Comparison of ENCODE assay signal across 20 cellular contexts in genomic region chr1:9343269-9343668, GRCh38. TPM values are rescaled to one million over a fixed set of nuclear protein-coding genes. Genes with fewer than 3 reads are reported as not detected.
DNase-seq lines count a peak whose midpoint lies in the region; ATAC-seq, FAIRE-seq and TF ChIP-seq lines count a peak whose summit lies in the region.
"Had no signal": no experiment of that assay in that cellular context is flagged by ENCODE, and none has a peak within 500 bp of the region (broad histone marks: within the 10 kb centered on the region; RNA-seq: fewer than 3 reads in every experiment).

No MANE protein-coding gene starts in this region.

- no peak for TF ChIP-seq POLR2A in K562 (conservative IDR thresholded peaks at IDR 0.05)

- peaks cover 8% of the 10 kb centered on the region for H3K27me3 Mint-ChIP-seq in glutamatergic neuron (ENCODE audit: unreplicated experiment)
- H3K27me3 Mint-ChIP-seq in progenitor cell of endocrine pancreas, result no peaks in the 10 kb centered on the region
- H3K27me3 Mint-ChIP-seq: CD4-positive, CD25-positive, alpha-beta regulatory T cell had no signal

- H3K4me3 ChIP-seq in HEK293 (ENCODE audit: low read depth, low read length), result no peak overlapping the region
- no peak overlapping the region for H3K4me3 ChIP-seq in K562
- H3K4me3 ChIP-seq in mucosa of descending colon, result no peak overlapping the region
- H3K4me3 ChIP-seq: GM23248 had no signal

- no peak for ATAC-seq in K562
- no peak for ATAC-seq in mucosa of descending colon
- ATAC-seq: CD8-positive, alpha-beta T cell had no signal

- intact Hi-C loops in K562 (cut with micrococcal nuclease) (no loop called here), mucosa of descending colon (cut with DNase I, micrococcal nuclease) (no loop called here), posterior vena cava (cut with DNase I) (no loop called here)

- H3K27me3 ChIP-seq in K562 (ENCODE audit: control insufficient read depth in 2 of 2, insufficient read depth in 2 of 2, low read length in 2 of 2), result peaks cover 78 to 98% of the 10 kb centered on the region in 2 experiments

- POLR2A ChIA-PET in HEK293 (lab: Yijun Ruan, JAX) (no interaction called here), K562 (lab: Yijun Ruan, JAX) (no interaction called here)

- H3K9me3 Mint-ChIP-seq in glutamatergic neuron (ENCODE audit: unreplicated experiment) (peaks cover 19% of the 10 kb centered on the region), progenitor cell of endocrine pancreas (ENCODE audit: low read depth) (peaks cover 4% of the 10 kb centered on the region)

- no peak overlapping the region for H3K9ac ChIP-seq in K562 (ENCODE audit: insufficient read depth in 1 of 2, low read depth in 2 of 2, low read length in 2 of 2)
- H3K9ac ChIP-seq: GM23248 had no signal

- BruUV-seq in K562 (replicated peaks; lab: Mats Ljungman, UMichigan), result no TSS peak

- H3K36me3 Mint-ChIP-seq in glutamatergic neuron (ENCODE audit: unreplicated experiment) (peaks cover 6% of the 10 kb centered on the region), progenitor cell of endocrine pancreas (ENCODE audit: insufficient read depth) (peaks cover 5% of the 10 kb centered on the region)
- H3K36me3 Mint-ChIP-seq: CD8-positive, alpha-beta T cell had no signal

- H3K4me1 ChIP-seq in HEK293 (ENCODE audit: control insufficient read depth, insufficient read depth, low read length) (no peaks in the 10 kb centered on the region), K562 (replicated peaks in 1 of 2; ENCODE audit: control insufficient read depth in 2 of 2, insufficient read depth in 2 of 2, low read length in 2 of 2) (peaks cover 0 to 4% of the 10 kb centered on the region in 2 experiments; a peak in 1 of 5 replicates), mucosa of descending colon (ENCODE audit: low read depth) (peaks cover 8% of the 10 kb centered on the region)
- H3K4me1 ChIP-seq: Caco-2 had no signal

- H3K9me3 ChIP-seq in HEK293 (ENCODE audit: control insufficient read depth, insufficient read depth, low read depth, low read length) (no peaks in the 10 kb centered on the region), K562 (replicated peaks; ENCODE audit: control insufficient read depth, insufficient read depth, low read depth, low read length) (no peaks in the 10 kb centered on the region), mucosa of descending colon (no peaks in the 10 kb centered on the region)
- H3K9me3 ChIP-seq: Caco-2 had no signal

- 22% methylated on average over 6 of the region's 6 CpGs for WGBS in K562 (ENCODE audit: insufficient coverage, low coverage, missing lambda C conversion rate)

- TF ChIP-seq EP300 in K562 (IDR thresholded peaks at IDR 0.05; ENCODE audit: low read length), result no peak

- H3K27ac Mint-ChIP-seq in glutamatergic neuron (ENCODE audit: unreplicated experiment) (peak overlapping the region; percentile 33), progenitor cell of endocrine pancreas (peak overlapping the region; percentile 59)
- H3K27ac Mint-ChIP-seq: CD8-positive, alpha-beta T cell had no signal

- peaks cover 25% of the 10 kb centered on the region for H4K20me1 ChIP-seq in K562 (replicated peaks; ENCODE audit: control insufficient read depth, insufficient read depth, low read length)

- H2AFZ ChIP-seq in K562 (ENCODE audit: low read depth, low read length), result no peak overlapping the region
- H2AFZ ChIP-seq: GM23248 had no signal

- DNase-seq in K562 (ENCODE audit: extremely low read depth in 1 of 4, low spot score in 3 of 4), result no peak
- DNase-seq in glutamatergic neuron, result no peak
- DNase-seq in progenitor cell of endocrine pancreas (ENCODE audit: low spot score, unreplicated experiment), result no peak
- DNase-seq in pons (ENCODE audit: low spot score), result no peak
- no peak for DNase-seq in mucosa of descending colon
- no peak for DNase-seq in posterior vena cava (ENCODE audit: low spot score)
- no peak for DNase-seq in RPMI8226
- DNase-seq: Caco-2; CD4-positive, CD25-positive, alpha-beta regulatory T cell; CD8-positive, alpha-beta T cell; DMS153; DND-41; GM23248; H7; HCEC 1CT had no signal

- H3K4me1 Mint-ChIP-seq in glutamatergic neuron (ENCODE audit: low read depth, unreplicated experiment) (peaks cover 39% of the 10 kb centered on the region), progenitor cell of endocrine pancreas (ENCODE audit: low read depth) (peaks cover 30% of the 10 kb centered on the region)

- no peak for FAIRE-seq in K562 (lab: Jason Lieb, UNC)
- FAIRE-seq: G401.6, GM12892, H1 had no signal

- TF ChIP-seq CTCF in HEK293 (tag by site-specific recombination; IDR thresholded peaks at IDR 0.05), result no peak
- no peak for TF ChIP-seq CTCF in K562 (IDR thresholded peaks at IDR 0.05 in 2 of 3, conservative IDR thresholded peaks at IDR 0.05 in 1 of 3; ENCODE audit: insufficient read depth in 2 of 3, low read depth in 1 of 3, low read length in 3 of 3)
- TF ChIP-seq CTCF in glutamatergic neuron (IDR thresholded peaks at IDR 0.05; ENCODE audit: partially characterized antibody, unreplicated experiment), result no peak
- no peak for TF ChIP-seq CTCF in progenitor cell of endocrine pancreas (IDR thresholded peaks at IDR 0.05; ENCODE audit: unreplicated experiment)
- TF ChIP-seq CTCF in mucosa of descending colon (IDR thresholded peaks at IDR 0.05), result no peak

- H3K4me2 ChIP-seq in K562 (ENCODE audit: insufficient read depth, low read length), result no peak overlapping the region

- H3K4me3 Mint-ChIP-seq in glutamatergic neuron (ENCODE audit: unreplicated experiment) (no peak overlapping the region), progenitor cell of endocrine pancreas (ENCODE audit: low read depth) (no peak overlapping the region)
- H3K4me3 Mint-ChIP-seq: CD4-positive, CD25-positive, alpha-beta regulatory T cell; CD8-positive, alpha-beta T cell had no signal

- in situ Hi-C loops in K562 (cut with MboI), result no loop called here

- H3K36me3 ChIP-seq in HEK293 (ENCODE audit: control insufficient read depth in 2 of 2, insufficient read depth in 1 of 2, low read length in 2 of 2), result no peaks in the 10 kb centered on the region
- no peaks in the 10 kb centered on the region for H3K36me3 ChIP-seq in K562 (ENCODE audit: control insufficient read depth, insufficient read depth, low read length)
- H3K36me3 ChIP-seq in mucosa of descending colon (ENCODE audit: low read depth), result no peaks in the 10 kb centered on the region

- H3K79me2 ChIP-seq in K562 (ENCODE audit: control insufficient read depth, insufficient read depth, low read length), result no peaks in the 10 kb centered on the region

- TF ChIP-seq RAD21 in K562 (CRISPR knock-in tag; conservative IDR thresholded peaks at IDR 0.05 in 1 of 2, IDR thresholded peaks at IDR 0.05 in 1 of 2), result no peak

- no peaks in the 10 kb centered on the region for H3K9me1 ChIP-seq in K562 (ENCODE audit: control insufficient read depth, insufficient read depth, low read length)

- H3K27ac ChIP-seq in HEK293 (ENCODE audit: extremely low read depth, low read depth, low read length) (no peak overlapping the region), K562 (ENCODE audit: extremely low read depth, low read depth, low read length) (no peak overlapping the region)
- H3K27ac ChIP-seq: C4-2B, GM23248 had no signal

- CTCF ChIA-PET in HEK293 (lab: Yijun Ruan, JAX) (interaction anchor here (0.7 kb wide), 1 partner anchor 183 kb away, joined by 3 read pairs; no protein-coding TSS in a partner anchor), K562 (lab: Yijun Ruan, JAX; ENCODE audit: low intra/inter-chr PET ratio) (no interaction called here)

TF ChIP-seq in HEK293, 187 proteins besides CTCF, POLR2A, EP300 and RAD21:
- TF ChIP-seq ZSCAN30 (tag by site-specific recombination; IDR thresholded peaks at IDR 0.05) (no peak), ZNF146 (tag by site-specific recombination; IDR thresholded peaks at IDR 0.05) (peak; percentile 91), ZNF274 (IDR thresholded peaks at IDR 0.05; ENCODE audit: low read length) (no peak), ZNF274 (tag by site-specific recombination; IDR thresholded peaks at IDR 0.05; ENCODE audit: borderline replicate concordance) (no peak)

TF ChIP-seq in K562, 482 proteins besides CTCF, POLR2A, EP300 and RAD21:
- TF ChIP-seq ZNF146 (CRISPR knock-in tag; IDR thresholded peaks at IDR 0.05; ENCODE audit: unreplicated experiment), result peak; percentile 22
- TF ChIP-seq NELFE (IDR thresholded peaks at IDR 0.05; ENCODE audit: insufficient read depth, insufficient read length), result no peak
- TF ChIP-seq ZNF274 (IDR thresholded peaks at IDR 0.05; ENCODE audit: borderline replicate concordance, low read depth, low read length), result no peak

RNA-seq across cellular contexts. Expression of gene SPSB1, which starts 50.6 kb away (rescaled TPM):
- total RNA-seq in K562 (2011; cell fraction: chromatin; rRNA removed; ENCODE audit: low replicate concordance), result not detected in 2 replicates
- total RNA-seq in K562 (2011; cell fraction: nucleolus; rRNA removed), result 0.33 TPM in 1 of 2 replicates, not detected in the other
- not detected in 2 replicates for total RNA-seq in K562 (2011; cell fraction: nucleoplasm; rRNA removed)
- total RNA-seq in K562 (2014; rRNA removed) (0.08 TPM in 1 of 2 replicates, not detected in the other), K562 (2014; rRNA removed; fragmentation: Illumina TruSeq; extraction: Trizol) (not detected in 2 replicates), K562 (2015; rRNA removed; fragmentation: Illumina TruSeq; extraction: Trizol) (0.08 TPM in 1 of 2 replicates, not detected in the other), K562 (2021) (0.22 and 0.35 TPM in 2 replicates), glutamatergic neuron (ENCODE audit: unreplicated experiment) (78.6 TPM), progenitor cell of endocrine pancreas (5.5 and 6.6 TPM in 2 replicates), mucosa of descending colon (10 to 100 TPM; 22.1 to 35.5 (median 26.1) TPM), posterior vena cava (10 to 100 TPM; 30.9 to 48.0 TPM)
- polyA plus RNA-seq in K562 (2011; rRNA removed) (0.09 and 0.14 TPM in 2 replicates), K562 (2014; fragmentation: Illumina TruSeq; extraction: Trizol) (0.22 TPM in 1 of 2 replicates, not detected in the other), K562 (2014; fragmentation: Nextera tagmentation; extraction: Ambion mirVana) (under 1 TPM in 1 of 2 experiments, not detected in 1; 0.06 TPM), K562 (2014; rRNA removed) (0.65 TPM in 1 of 2 replicates, not detected in the other)
- 0.04 and 0.15 TPM in 2 replicates for polyA plus RNA-seq in K562 (2011; cell fraction: cytosol; rRNA removed)
- 0.17 TPM in 1 of 2 replicates, not detected in the other for polyA plus RNA-seq in K562 (2011; cell fraction: nucleus; rRNA removed)
- polyA plus RNA-seq in K562 (2012), result 0.09 and 0.10 TPM in 2 replicates
- 0.12 TPM in 1 of 2 replicates, not detected in the other for polyA minus RNA-seq in K562 (2011; rRNA and poly(A)+ RNA removed)
- 0.55 TPM in 1 of 2 replicates, not detected in the other for polyA minus RNA-seq in K562 (2011; cell fraction: cytosol; rRNA and poly(A)+ RNA removed)
- polyA minus RNA-seq in K562 (2011; cell fraction: nucleus; rRNA and poly(A)+ RNA removed), result 0.11 TPM in 1 of 2 replicates, not detected in the other

Comparison
In these comparisons a context has a peak if more than half of its experiments do, and no peak if none do; other contexts are left out.
1. Of the 44 proteins assayed by ChIP-seq in both K562 and HEK293: peak only in K562: none; only in HEK293: none; in both: ZNF146; in neither: 43.